8 cellular contexts compared by ENCODE assay signal in the genomic region with DNA sequence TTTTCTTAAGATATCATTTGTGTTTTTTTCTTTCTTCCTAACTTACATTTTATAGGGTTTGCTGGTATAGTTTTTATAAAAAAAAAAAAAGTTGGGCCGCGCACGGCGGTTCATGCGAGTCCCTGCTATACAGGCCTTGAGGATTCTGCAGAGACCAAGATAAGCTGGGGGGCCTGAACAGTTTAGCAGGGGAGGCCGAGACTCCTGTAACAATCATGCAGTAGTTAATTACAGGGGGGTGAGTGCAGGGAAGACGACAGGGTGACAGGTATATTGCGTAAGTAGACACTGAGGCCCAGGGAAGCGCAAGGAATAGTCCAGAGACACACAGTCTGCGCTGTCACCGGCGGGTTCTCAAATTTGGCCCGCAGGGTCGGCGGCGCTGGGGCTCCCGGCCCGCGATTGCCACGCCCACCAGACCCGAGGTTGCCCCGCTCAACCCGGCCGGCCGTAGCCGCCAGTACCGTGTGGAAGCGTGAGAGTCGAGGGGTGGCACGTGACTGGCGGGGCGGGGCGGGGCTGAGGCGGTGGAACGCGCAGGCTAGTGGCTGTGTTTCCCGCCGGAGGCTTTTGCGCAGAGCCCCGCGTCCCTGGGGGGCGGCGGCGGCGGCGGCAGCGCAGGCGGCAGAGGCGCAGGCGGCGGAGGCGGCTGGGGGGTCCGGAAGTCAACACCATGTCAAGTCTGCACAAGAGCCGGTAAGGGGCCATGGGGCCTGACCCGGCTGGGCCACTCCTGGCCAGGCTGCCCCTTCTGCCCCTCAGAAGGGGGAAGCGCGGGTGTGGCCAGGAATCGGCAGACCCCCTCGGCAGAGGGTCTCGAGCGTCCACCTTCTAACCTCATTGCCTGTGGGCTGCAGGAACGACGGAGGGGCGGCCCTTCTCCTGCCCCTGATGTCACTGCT. TPM values are rescaled to one million over a fixed set of nuclear protein-coding genes. Genes with fewer than 3 reads are reported as not detected.
A peak's percentile ranks its signal among the peaks of the same experiment; 100 is the strongest.
DNase-seq lines count a peak whose midpoint lies in the region; ATAC-seq and TF ChIP-seq lines count a peak whose summit lies in the region.

A gene with protein sequence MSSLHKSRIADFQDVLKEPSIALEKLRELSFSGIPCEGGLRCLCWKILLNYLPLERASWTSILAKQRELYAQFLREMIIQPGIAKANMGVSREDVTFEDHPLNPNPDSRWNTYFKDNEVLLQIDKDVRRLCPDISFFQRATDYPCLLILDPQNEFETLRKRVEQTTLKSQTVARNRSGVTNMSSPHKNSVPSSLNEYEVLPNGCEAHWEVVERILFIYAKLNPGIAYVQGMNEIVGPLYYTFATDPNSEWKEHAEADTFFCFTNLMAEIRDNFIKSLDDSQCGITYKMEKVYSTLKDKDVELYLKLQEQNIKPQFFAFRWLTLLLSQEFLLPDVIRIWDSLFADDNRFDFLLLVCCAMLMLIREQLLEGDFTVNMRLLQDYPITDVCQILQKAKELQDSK (plus strand): TSS at position 573 of the 902 bp plus-strand sequence. CDS start 101 bp downstream, at position 674.

- H3K27ac ChIP-seq in 22Rv1 (peak within 1 kb of the TSS; percentile 63), body of pancreas (peak within 1 kb of the TSS; percentile 67 to 85 (median 82)), iPS DF 6.9 (ENCODE audit: low read length) (no peak within 1 kb of the TSS), gastrocnemius medialis (peak within 1 kb of the TSS; percentile 89 to 96 (median 90))

- no peaks in the 10 kb centered on the region for H3K9me3 ChIP-seq in body of pancreas
- no peaks in the 10 kb centered on the region for H3K9me3 ChIP-seq in iPS DF 6.9 (ENCODE audit: control insufficient read depth, insufficient read depth, low read length)
- no peaks in the 10 kb centered on the region for H3K9me3 ChIP-seq in gastrocnemius medialis

- 7 to 23% methylated on average over 19 to 61 of the region's 64 CpGs for WGBS in body of pancreas, 2 donors
- no CpG with 5 or more reads among the region's 64 CpGs for WGBS in iPS DF 6.9 (ENCODE audit: insufficient coverage, insufficient read length)

- peaks cover 13% of the 10 kb centered on the region for H3K4me1 ChIP-seq in body of pancreas
- no peaks in the 10 kb centered on the region for H3K4me1 ChIP-seq in iPS DF 6.9 (ENCODE audit: control insufficient read depth, insufficient read depth, low read length)
- peaks cover 16 to 25% of the 10 kb centered on the region in 2 donors for H3K4me1 ChIP-seq in gastrocnemius medialis

- peak within 1 kb of the TSS; percentile 52 to 71 for H3K4me3 ChIP-seq in body of pancreas
- peak within 1 kb of the TSS; percentile 77 for H3K4me3 ChIP-seq in iPS DF 6.9 (ENCODE audit: low read length)
- peak within 1 kb of the TSS; percentile 81 to 99 (median 90) for H3K4me3 ChIP-seq in gastrocnemius medialis

- peaks cover 0 to 4% of the 10 kb centered on the region in 2 donors for H3K36me3 ChIP-seq in body of pancreas (replicated peaks in 1 of 2; ENCODE audit: insufficient read depth in 1 of 2, low read depth in 2 of 2)
- H3K36me3 ChIP-seq in iPS DF 6.9 (ENCODE audit: control insufficient read depth, insufficient read depth, low read length), result peaks cover 8% of the 10 kb centered on the region
- H3K36me3 ChIP-seq in gastrocnemius medialis, result peaks cover 0 to 17% of the 10 kb centered on the region in 2 donors

- ATAC-seq in GM18858 (IDR thresholded peaks at IDR 0.05; ENCODE audit: unreplicated experiment) (peak; percentile 63), HG03064 (IDR thresholded peaks at IDR 0.05; ENCODE audit: low read depth, unreplicated experiment) (peak; percentile 85), body of pancreas (peak; percentile 98), gastrocnemius medialis (peak; percentile 89 to 93)

- DNase-seq in NCI-H2171 (lab: John Stamatoyannopoulos, UW), result peak; percentile 93
- DNase-seq in UCSD-AML1 (lab: John Stamatoyannopoulos, UW; ENCODE audit: unreplicated experiment), result peak; percentile 91
- peak; percentile 86 to 93 (median 92) for DNase-seq in body of pancreas
- DNase-seq in iPS DF 6.9 (ENCODE audit: low read depth, low spot score), result peak; percentile 55
- peak; percentile 88 to 91 for DNase-seq in gastrocnemius medialis

- intact Hi-C loops in body of pancreas (cut with DNase I) (no loop called here), gastrocnemius medialis (cut with DNase I; ENCODE audit: low total_unique reads) (loop anchor here (1.0 to 5.0 kb wide), 3 partner anchors 16 to 95 kb away; partner anchors contain the start of genes ENDOG, KYAT1, LRRC8A and ZER1)

- in situ Hi-C loops in gastrocnemius medialis (cut with MboI; ENCODE audit: low sequenced_read_pairs in 4 of 4), result no loop called here

- TF ChIP-seq POLR2A in body of pancreas (IDR thresholded peaks at IDR 0.05), result peak; percentile 46 to 72 (median 70)
- peak; percentile 76 to 77 for TF ChIP-seq POLR2A in gastrocnemius medialis (IDR thresholded peaks at IDR 0.05)

- TF ChIP-seq CTCF in 22Rv1 (IDR thresholded peaks at IDR 0.05) (no peak), body of pancreas (IDR thresholded peaks at IDR 0.05) (peak in 1 of 7 experiments; percentile 15), gastrocnemius medialis (IDR thresholded peaks at IDR 0.05 in 4 of 5, conservative IDR thresholded peaks at IDR 0.05 in 1 of 5) (no peak)

- no peaks in the 10 kb centered on the region for H3K27me3 ChIP-seq in body of pancreas
- H3K27me3 ChIP-seq in iPS DF 6.9 (ENCODE audit: control insufficient read depth, insufficient read depth, low read length), result no peaks in the 10 kb centered on the region
- H3K27me3 ChIP-seq in gastrocnemius medialis, result no peaks in the 10 kb centered on the region

RNA-seq across cellular contexts. Expression of the gene that starts here (rescaled TPM):
- total RNA-seq in body of pancreas (10 to 100 TPM; 17.5 to 19.5 TPM), gastrocnemius medialis (10 to 100 TPM in 2 of 4 donors, 1 to 10 TPM in 2; 7.8 to 14.3 (median 11.3) TPM)
